ENCODE assay signal across 8 cellular contexts in the genomic region with DNA sequence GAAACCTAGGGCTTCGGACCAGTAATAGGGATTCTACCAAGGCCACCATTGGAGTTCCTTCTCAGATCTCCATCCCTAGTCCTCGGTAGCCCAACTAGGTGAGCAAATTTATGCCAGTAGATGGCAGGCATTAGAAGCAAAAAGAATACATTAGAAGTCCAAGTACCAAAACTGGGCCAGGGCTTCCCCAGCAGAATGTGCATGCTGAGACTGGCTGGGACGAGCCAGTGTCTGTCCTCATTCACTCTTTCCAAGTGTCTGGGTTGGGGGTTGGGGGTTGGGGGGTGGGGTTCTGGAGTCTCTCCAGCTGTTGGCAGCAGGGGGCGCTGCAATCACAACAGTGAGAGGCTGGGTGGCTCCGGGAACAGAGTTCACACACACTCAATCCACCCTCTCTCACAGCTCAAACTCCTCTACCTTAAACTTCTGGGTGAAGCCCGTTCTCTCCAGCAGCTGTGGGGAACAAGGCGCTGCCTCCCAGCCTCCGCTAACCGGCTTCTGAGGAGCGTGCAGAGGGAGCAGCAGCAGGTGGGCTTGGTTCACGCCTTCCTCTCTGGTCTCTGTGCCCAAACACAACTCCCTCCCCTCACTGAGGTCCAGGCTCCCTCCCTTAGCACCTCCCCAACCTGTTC. TPM values are rescaled to one million over a fixed set of nuclear protein-coding genes. Genes with fewer than 3 reads are reported as not detected.
DNase-seq lines count a peak whose midpoint lies in the region; TF ChIP-seq lines count a peak whose summit lies in the region.

No MANE protein-coding gene starts in this region.

- H3K9me3 ChIP-seq in SJCRH30 (replicated peaks): no peaks in the 10 kb centered on the region

- DNase-seq in C1 segment of cervical spinal cord (lab: John Stamatoyannopoulos, UW) (peak in 12 of 14 donors; percentile 12 to 77 (median 42)), HFFc6 (peak; percentile 59), SJCRH30 (peak; percentile 24 to 41), amniotic stem cell (lab: John Stamatoyannopoulos, UW) (peak; percentile 32), iPS DF 4.7 (ENCODE audit: extremely low read depth, low spot score) (peak; percentile 64), mesenteric fat pad (ENCODE audit: low spot score) (no peak)
- DNase-seq in stimulated activated CD4-positive, alpha-beta T cell treated with anti-CD3 and anti-CD28 coated beads, Interleukin-4, amount 100 ng/mL, for 1 hour: peak; percentile 57
- DNase-seq in central memory CD4-positive, alpha-beta T cell: no peak

- peaks cover 13% of the 10 kb centered on the region for H3K27me3 Mint-ChIP-seq in HFFc6 (ENCODE audit: insufficient read depth)

- no peak overlapping the region; the same call in 1 of the 2 replicates for H3K27ac Mint-ChIP-seq in HFFc6

- no peaks in the 10 kb centered on the region for H3K27me3 ChIP-seq in SJCRH30

- peaks cover 35% of the 10 kb centered on the region for H3K4me1 Mint-ChIP-seq in HFFc6 (ENCODE audit: low read depth)

- no peak overlapping the region for H3K4me3 Mint-ChIP-seq in HFFc6

- no peak overlapping the region for H3K27ac ChIP-seq in SJCRH30

- H3K4me3 ChIP-seq in SJCRH30: no peak overlapping the region

- no peaks in the 10 kb centered on the region for H3K36me3 Mint-ChIP-seq in HFFc6 (ENCODE audit: low read depth)

- no peaks in the 10 kb centered on the region for H3K36me3 ChIP-seq in SJCRH30

- H3K9me3 Mint-ChIP-seq in HFFc6: no peaks in the 10 kb centered on the region

- H3K4me1 ChIP-seq in SJCRH30: no peaks in the 10 kb centered on the region

- peak; percentile 91 for TF ChIP-seq CTCF in HFFc6 (IDR thresholded peaks at IDR 0.05)

RNA-seq across cellular contexts. Expression of a gene that starts 57.5 kb away (rescaled TPM):
- not detected for total RNA-seq in HFFc6 (2021; fragmentation: NEBNext Ultra II Directional; extraction: Animal tissue kit (Norgen Biotek cat#: 25700))
- total RNA-seq in SJCRH30 (2014; rRNA removed; shearing (Covaris generic)): not detected in 2 replicates
- total RNA-seq in mesenteric fat pad: not detected

RNA-seq across cellular contexts. Expression of a gene that starts 59.9 kb away (rescaled TPM):
- not detected for total RNA-seq in HFFc6 (2021; fragmentation: NEBNext Ultra II Directional; extraction: Animal tissue kit (Norgen Biotek cat#: 25700))
- total RNA-seq in SJCRH30 (2014; rRNA removed; shearing (Covaris generic)): not detected in 2 replicates
- total RNA-seq in mesenteric fat pad: not detected

Comparison
In these comparisons a context has a peak if more than half of its experiments do, and no peak if none do; other contexts are left out.
1. DNase-seq: peak in C1 segment of cervical spinal cord (12 of 14), HFFc6 (single experiment), SJCRH30 (2 of 2), amniotic stem cell (single experiment), iPS DF 4.7 (single experiment) and stimulated activated CD4-positive, alpha-beta T cell treated with anti-CD3 and anti-CD28 coated beads, Interleukin-4, amount 100 ng/mL, for 1 hour (single experiment); none in mesenteric fat pad (single experiment) and central memory CD4-positive, alpha-beta T cell (single experiment).